In the genomic region with DNA sequence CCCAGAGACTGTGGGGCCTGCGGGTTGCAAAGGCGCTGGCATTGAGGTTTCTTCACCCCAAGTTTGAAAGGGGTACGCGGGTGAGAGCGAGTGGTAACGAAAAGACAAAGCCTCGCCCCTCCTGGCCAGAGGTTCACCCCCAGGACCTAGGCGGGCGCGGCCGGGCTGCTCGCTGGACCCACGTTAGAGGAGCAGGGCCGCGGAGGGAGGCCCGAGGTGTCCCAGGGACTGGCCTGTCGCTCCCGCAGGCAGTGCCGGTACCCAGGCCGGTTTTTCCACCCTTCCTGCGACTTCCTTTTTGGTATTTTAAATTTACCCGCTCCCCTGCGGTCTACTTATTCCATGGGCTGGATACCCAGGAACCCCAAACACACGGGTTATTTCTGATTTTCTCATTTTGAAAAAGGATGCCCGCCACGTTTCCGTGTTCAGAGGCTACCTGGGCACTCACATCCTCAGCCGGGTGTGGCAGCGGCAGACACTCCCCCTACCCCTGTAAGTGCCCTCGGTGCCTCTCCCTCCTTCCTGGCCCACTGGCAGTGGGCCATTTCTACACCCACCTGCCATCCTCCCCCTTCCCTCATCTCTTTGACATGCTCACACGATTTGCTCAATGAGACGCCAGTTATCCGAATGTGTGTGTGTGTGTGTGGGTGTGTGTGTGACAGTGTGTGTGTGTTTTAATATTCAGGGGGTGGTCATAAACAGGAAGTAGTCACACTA, we compare ENCODE assay signal across 8 cellular contexts. TPM values are rescaled to one million over a fixed set of nuclear protein-coding genes. Genes with fewer than 3 reads are reported as not detected.
DNase-seq lines count a peak whose midpoint lies in the region; ATAC-seq and TF ChIP-seq lines count a peak whose summit lies in the region.

No MANE protein-coding gene starts in this region.

- no peak overlapping the region for H3K27ac Mint-ChIP-seq in activated CD4-positive, alpha-beta T cell treated with anti-CD3 and anti-CD28 coated beads for 36 hours
- H3K27ac Mint-ChIP-seq in activated naive CD8-positive, alpha-beta T cell treated with anti-CD3 and anti-CD28 coated beads for 36 hours = no peak overlapping the region

- intact Hi-C loops in activated CD4-positive, alpha-beta T cell treated with anti-CD3 and anti-CD28 coated beads for 36 hours (cut with DNase I, micrococcal nuclease) = loop anchor here in 1 of 2 experiments (1.0 kb wide), 1 partner anchor 12 kb away; no protein-coding TSS in a partner anchor

- CTCF ChIA-PET in activated CD4-positive, alpha-beta T cell treated with anti-CD3 and anti-CD28 coated beads for 36 hours (lab: Charles Lee) = interaction anchor here (0.6 kb wide), 2 partner anchors 12 to 28 kb away, joined by 3 to 5 read pairs; no protein-coding TSS in a partner anchor

- peaks cover 100% of the 10 kb centered on the region for H3K27me3 ChIP-seq in iPS-20b (ENCODE audit: insufficient read depth, low read length)
- H3K27me3 ChIP-seq in thoracic aorta (replicated peaks; ENCODE audit: insufficient read depth) = no peaks in the 10 kb centered on the region

- H3K4me1 ChIP-seq in iPS-20b (ENCODE audit: insufficient read depth, low read length) (peaks cover 32% of the 10 kb centered on the region), thoracic aorta (ENCODE audit: control insufficient read depth in 1 of 2, low read depth in 2 of 2) (peaks cover 25 to 79% of the 10 kb centered on the region in 2 donors)

- H3K4me3 Mint-ChIP-seq in activated CD4-positive, alpha-beta T cell treated with anti-CD3 and anti-CD28 coated beads for 36 hours = peak overlapping the region; percentile 59
- peak overlapping the region; percentile 63 for H3K4me3 Mint-ChIP-seq in activated naive CD8-positive, alpha-beta T cell treated with anti-CD3 and anti-CD28 coated beads for 36 hours

- H3K27ac ChIP-seq in iPS-20b (ENCODE audit: low read length) = no peak overlapping the region
- H3K27ac ChIP-seq in thoracic aorta = peak overlapping the region; percentile 91 to 97

- no peaks in the 10 kb centered on the region for H3K9me3 Mint-ChIP-seq in activated CD4-positive, alpha-beta T cell treated with anti-CD3 and anti-CD28 coated beads for 36 hours (ENCODE audit: low read depth)
- no peaks in the 10 kb centered on the region for H3K9me3 Mint-ChIP-seq in activated naive CD8-positive, alpha-beta T cell treated with anti-CD3 and anti-CD28 coated beads for 36 hours

- TF ChIP-seq CTCF in thoracic aorta (IDR thresholded peaks at IDR 0.05) = no peak

- H3K36me3 Mint-ChIP-seq in activated CD4-positive, alpha-beta T cell treated with anti-CD3 and anti-CD28 coated beads for 36 hours (ENCODE audit: low read depth) = no peaks in the 10 kb centered on the region
- no peaks in the 10 kb centered on the region for H3K36me3 Mint-ChIP-seq in activated naive CD8-positive, alpha-beta T cell treated with anti-CD3 and anti-CD28 coated beads for 36 hours

- no peak for ATAC-seq in activated CD4-positive, alpha-beta T cell treated with anti-CD3 and anti-CD28 coated beads for 36 hours
- ATAC-seq in thoracic aorta (ENCODE audit: insufficient number of reproducible peaks, low FRiP score, low read depth) = peak; percentile 13
- no peak for ATAC-seq in GM21737 (IDR thresholded peaks at IDR 0.05; ENCODE audit: unreplicated experiment)

- POLR2A ChIA-PET in activated CD4-positive, alpha-beta T cell treated with anti-CD3 and anti-CD28 coated beads for 36 hours (lab: Charles Lee) = no interaction called here

- H3K36me3 ChIP-seq in iPS-20b (ENCODE audit: insufficient read depth, low read depth, low read length) (no peaks in the 10 kb centered on the region), thoracic aorta (no peaks in the 10 kb centered on the region)

- no peak overlapping the region for H3K9ac ChIP-seq in iPS-20b (ENCODE audit: low read depth, low read length)

- H3K9me3 ChIP-seq in iPS-20b (ENCODE audit: insufficient read depth, low read depth, low read length) (no peaks in the 10 kb centered on the region; the same call in 1 of the 2 replicates), thoracic aorta (no peaks in the 10 kb centered on the region)

- no peak for DNase-seq in activated CD4-positive, alpha-beta T cell treated with anti-CD3 and anti-CD28 coated beads for 36 hours
- no peak for DNase-seq in activated CD4-positive, alpha-beta T cell treated with anti-CD3 and anti-CD28 coated beads, Interleukin-2, amount 50 U/mL, for 48 hours
- DNase-seq in activated naive CD8-positive, alpha-beta T cell treated with anti-CD3 and anti-CD28 coated beads for 36 hours = no peak
- DNase-seq in thoracic aorta (ENCODE audit: low spot score) (no peak), 8988T (no peak), SHP77 (lab: John Stamatoyannopoulos, UW) (no peak)

- peaks cover 9% of the 10 kb centered on the region for H3K4me1 Mint-ChIP-seq in activated CD4-positive, alpha-beta T cell treated with anti-CD3 and anti-CD28 coated beads for 36 hours
- peaks cover 6% of the 10 kb centered on the region for H3K4me1 Mint-ChIP-seq in activated naive CD8-positive, alpha-beta T cell treated with anti-CD3 and anti-CD28 coated beads for 36 hours

- H3K27me3 Mint-ChIP-seq in activated CD4-positive, alpha-beta T cell treated with anti-CD3 and anti-CD28 coated beads for 36 hours = peaks cover 62% of the 10 kb centered on the region
- H3K27me3 Mint-ChIP-seq in activated naive CD8-positive, alpha-beta T cell treated with anti-CD3 and anti-CD28 coated beads for 36 hours = peaks cover 88% of the 10 kb centered on the region

- H3K4me3 ChIP-seq in iPS-20b (ENCODE audit: low read length) (peak overlapping the region; percentile 58), thoracic aorta (peak overlapping the region; percentile 76)

RNA-seq across cellular contexts. Expression of a gene that starts 1.6 kb away (rescaled TPM):
- total RNA-seq in activated CD4-positive, alpha-beta T cell treated with anti-CD3 and anti-CD28 coated beads for 36 hours = not detected
- total RNA-seq in activated naive CD8-positive, alpha-beta T cell treated with anti-CD3 and anti-CD28 coated beads for 36 hours = not detected
- total RNA-seq in thoracic aorta = 10 to 100 TPM; 52.1 to 52.8 TPM

RNA-seq across cellular contexts. Expression of a gene that starts 10.1 kb away (rescaled TPM):
- not detected for total RNA-seq in activated CD4-positive, alpha-beta T cell treated with anti-CD3 and anti-CD28 coated beads for 36 hours
- not detected for total RNA-seq in activated naive CD8-positive, alpha-beta T cell treated with anti-CD3 and anti-CD28 coated beads for 36 hours
- 10 to 100 TPM; 54.5 to 60.7 TPM for total RNA-seq in thoracic aorta

RNA-seq across cellular contexts. Expression of a gene that starts 21.7 kb away (rescaled TPM):
- total RNA-seq in activated CD4-positive, alpha-beta T cell treated with anti-CD3 and anti-CD28 coated beads for 36 hours = 10 to 100 TPM; 21.2 to 22.1 TPM
- 10 to 100 TPM; 20.7 to 22.5 TPM for total RNA-seq in activated naive CD8-positive, alpha-beta T cell treated with anti-CD3 and anti-CD28 coated beads for 36 hours
- 10 to 100 TPM; 25.0 to 30.8 TPM for total RNA-seq in thoracic aorta

Comparison
In these comparisons a context has a peak if more than half of its experiments do, and no peak if none do; other contexts are left out.
1. RNA of a gene that starts 1.6 kb away (total RNA-seq): 52.1 to 52.8 TPM in thoracic aorta; not detected in activated CD4-positive, alpha-beta T cell treated with anti-CD3 and anti-CD28 coated beads for 36 hours and not detected in activated naive CD8-positive, alpha-beta T cell treated with anti-CD3 and anti-CD28 coated beads for 36 hours; every median in the first group is over 10 times any median in the second.
2. RNA of a gene that starts 10.1 kb away (total RNA-seq): 54.5 to 60.7 TPM in thoracic aorta; not detected in activated naive CD8-positive, alpha-beta T cell treated with anti-CD3 and anti-CD28 coated beads for 36 hours and not detected in activated CD4-positive, alpha-beta T cell treated with anti-CD3 and anti-CD28 coated beads for 36 hours; every median in the first group is over 10 times any median in the second.